26 cellular contexts compared by ENCODE assay signal in genomic region chr10:122812751-122813150, GRCh38. TPM values are rescaled to one million over a fixed set of nuclear protein-coding genes. Genes with fewer than 3 reads are reported as not detected.
"Had no signal": no experiment of that assay in that cellular context is flagged by ENCODE, and none has a peak within 500 bp of the region (broad histone marks: within the 10 kb centered on the region; RNA-seq: fewer than 3 reads in every experiment).

No MANE protein-coding gene starts in this region.

- H3K9me3 ChIP-seq: stomach, suprapubic skin, testis, thoracic aorta, thyroid gland, tibial artery, tibial nerve, transverse colon, upper lobe of left lung, upper lobe of right lung, uterus, vagina had no signal

- H3K27me3 ChIP-seq: testis, thyroid gland, tibial artery, upper lobe of left lung, uterus, vagina had no signal

- H3K4me1 ChIP-seq: stomach, suprapubic skin, testis, thyroid gland, tibial artery, tibial nerve, transverse colon, upper lobe of left lung, upper lobe of right lung, uterus, vagina had no signal

- H3K36me3 ChIP-seq: stomach, suprapubic skin, thoracic aorta, thyroid gland, tibial artery, tibial nerve, transverse colon, upper lobe of left lung, upper lobe of right lung, uterus, vagina had no signal

- H3K4me3 ChIP-seq: stomach, suprapubic skin, testis, thoracic aorta, thyroid gland, tibial artery, tibial nerve, transverse colon, upper lobe of left lung, upper lobe of right lung, uterus, vagina had no signal

- H3K27ac ChIP-seq: stomach, suprapubic skin, testis, thoracic aorta, thyroid gland, tibial artery, tibial nerve, transverse colon, upper lobe of left lung, upper lobe of right lung, uterus, vagina had no signal

- ATAC-seq: stimulated activated effector memory CD8-positive, alpha-beta T cell treated with anti-CD3 and anti-CD28 coated beads, Interleukin-12 subunit alpha, Interleukin-12 subunit beta, amount 100 ng/mL, for 72 hours; stimulated activated memory B cell treated with anti-CD40 and anti-IgM and Interleukin-4, amounts not matched to agents 10 μg/mL and 1 μg/mL and 100 μg/mL, for 72 hours; stimulated activated naive B cell treated with anti-CD40 and anti-IgM and Interleukin-4, amounts not matched to agents 10 μg/mL and 1 μg/mL and 100 μg/mL, for 72 hours; stimulated activated naive CD8-positive, alpha-beta T cell treated with anti-CD3 and anti-CD28 coated beads, Interleukin-15, amount 100 ng/mL, for 72 hours; stimulated activated naive CD8-positive, alpha-beta T cell treated with anti-CD3 and anti-CD28 coated beads, Interleukin-15, Interleukin-2, amounts not matched to agents 100 U/mL and 50 U/mL, for 24 hours; upper lobe of right lung had no signal

- DNase-seq: stimulated activated CD4-positive, alpha-beta T cell treated with anti-CD3 and anti-CD28 coated beads, Interleukin-2, amount 100 ng/mL, for 48 hours; stimulated activated CD4-positive, alpha-beta T cell treated with anti-CD3 and anti-CD28 coated beads, Interleukin-4, amount 100 ng/mL, for 1 hour; stimulated activated CD4-positive, alpha-beta T cell treated with anti-CD3 and anti-CD28 coated beads, Interleukin-4, amount 100 ng/mL, for 24 hours; stimulated activated CD4-positive, alpha-beta T cell treated with anti-CD3 and anti-CD28 coated beads, Interleukin-4, amount 100 ng/mL, for 4 hours; stimulated activated CD8-positive, alpha-beta memory T cell treated with anti-CD3 and anti-CD28 coated beads, Interleukin-4, amount 100 ng/mL, for 48 hours; stimulated activated naive B cell treated with anti-CD40 and anti-IgM and Interleukin-4, amounts not matched to agents 10 μg/mL and 1 μg/mL and 100 μg/mL, for 72 hours; stimulated activated naive CD4-positive, alpha-beta T cell; stimulated activated naive CD4-positive, alpha-beta T cell treated with Interleukin-2 at 50 U/mL for 16 hours; stimulated activated naive CD8-positive, alpha-beta T cell treated with anti-CD3 and anti-CD28 coated beads, Interleukin-15, amount 100 ng/mL, for 72 hours; stimulated activated naive CD8-positive, alpha-beta T cell treated with anti-CD3 and anti-CD28 coated beads, Interleukin-15, Interleukin-2, amounts not matched to agents 100 U/mL and 50 U/mL, for 24 hours; stomach; substantia nigra; testis; thyroid gland; tibial artery; transverse colon; trophoblast cell; upper lobe of left lung; upper lobe of right lung; uterus had no signal

RNA-seq across cellular contexts. Expression of gene CUZD1, which starts 32.9 kb away (rescaled TPM):
- total RNA-seq: thoracic aorta, vagina had no signal
